In genomic region chr19:38920529-38921419, GRCh38 we compare ENCODE assay signal across 1 cellular context.
TF ChIP-seq lines count a peak whose summit lies in the region.

No MANE protein-coding gene starts in this region.

TF ChIP-seq in HEK293, 187 proteins besides CTCF, POLR2A, EP300 and RAD21 (continued from another document):
- TF ChIP-seq, protein P1, sequence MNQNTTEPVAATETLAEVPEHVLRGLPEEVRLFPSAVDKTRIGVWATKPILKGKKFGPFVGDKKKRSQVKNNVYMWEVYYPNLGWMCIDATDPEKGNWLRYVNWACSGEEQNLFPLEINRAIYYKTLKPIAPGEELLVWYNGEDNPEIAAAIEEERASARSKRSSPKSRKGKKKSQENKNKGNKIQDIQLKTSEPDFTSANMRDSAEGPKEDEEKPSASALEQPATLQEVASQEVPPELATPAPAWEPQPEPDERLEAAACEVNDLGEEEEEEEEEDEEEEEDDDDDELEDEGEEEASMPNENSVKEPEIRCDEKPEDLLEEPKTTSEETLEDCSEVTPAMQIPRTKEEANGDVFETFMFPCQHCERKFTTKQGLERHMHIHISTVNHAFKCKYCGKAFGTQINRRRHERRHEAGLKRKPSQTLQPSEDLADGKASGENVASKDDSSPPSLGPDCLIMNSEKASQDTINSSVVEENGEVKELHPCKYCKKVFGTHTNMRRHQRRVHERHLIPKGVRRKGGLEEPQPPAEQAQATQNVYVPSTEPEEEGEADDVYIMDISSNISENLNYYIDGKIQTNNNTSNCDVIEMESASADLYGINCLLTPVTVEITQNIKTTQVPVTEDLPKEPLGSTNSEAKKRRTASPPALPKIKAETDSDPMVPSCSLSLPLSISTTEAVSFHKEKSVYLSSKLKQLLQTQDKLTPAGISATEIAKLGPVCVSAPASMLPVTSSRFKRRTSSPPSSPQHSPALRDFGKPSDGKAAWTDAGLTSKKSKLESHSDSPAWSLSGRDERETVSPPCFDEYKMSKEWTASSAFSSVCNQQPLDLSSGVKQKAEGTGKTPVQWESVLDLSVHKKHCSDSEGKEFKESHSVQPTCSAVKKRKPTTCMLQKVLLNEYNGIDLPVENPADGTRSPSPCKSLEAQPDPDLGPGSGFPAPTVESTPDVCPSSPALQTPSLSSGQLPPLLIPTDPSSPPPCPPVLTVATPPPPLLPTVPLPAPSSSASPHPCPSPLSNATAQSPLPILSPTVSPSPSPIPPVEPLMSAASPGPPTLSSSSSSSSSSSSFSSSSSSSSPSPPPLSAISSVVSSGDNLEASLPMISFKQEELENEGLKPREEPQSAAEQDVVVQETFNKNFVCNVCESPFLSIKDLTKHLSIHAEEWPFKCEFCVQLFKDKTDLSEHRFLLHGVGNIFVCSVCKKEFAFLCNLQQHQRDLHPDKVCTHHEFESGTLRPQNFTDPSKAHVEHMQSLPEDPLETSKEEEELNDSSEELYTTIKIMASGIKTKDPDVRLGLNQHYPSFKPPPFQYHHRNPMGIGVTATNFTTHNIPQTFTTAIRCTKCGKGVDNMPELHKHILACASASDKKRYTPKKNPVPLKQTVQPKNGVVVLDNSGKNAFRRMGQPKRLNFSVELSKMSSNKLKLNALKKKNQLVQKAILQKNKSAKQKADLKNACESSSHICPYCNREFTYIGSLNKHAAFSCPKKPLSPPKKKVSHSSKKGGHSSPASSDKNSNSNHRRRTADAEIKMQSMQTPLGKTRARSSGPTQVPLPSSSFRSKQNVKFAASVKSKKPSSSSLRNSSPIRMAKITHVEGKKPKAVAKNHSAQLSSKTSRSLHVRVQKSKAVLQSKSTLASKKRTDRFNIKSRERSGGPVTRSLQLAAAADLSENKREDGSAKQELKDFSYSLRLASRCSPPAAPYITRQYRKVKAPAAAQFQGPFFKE (tag by site-specific recombination; IDR thresholded peaks at IDR 0.05; ENCODE audit: borderline replicate concordance), result no peak
- peak; percentile 97 for TF ChIP-seq ZSCAN4 (tag by site-specific recombination; IDR thresholded peaks at IDR 0.05)
- TF ChIP-seq, protein P2, sequence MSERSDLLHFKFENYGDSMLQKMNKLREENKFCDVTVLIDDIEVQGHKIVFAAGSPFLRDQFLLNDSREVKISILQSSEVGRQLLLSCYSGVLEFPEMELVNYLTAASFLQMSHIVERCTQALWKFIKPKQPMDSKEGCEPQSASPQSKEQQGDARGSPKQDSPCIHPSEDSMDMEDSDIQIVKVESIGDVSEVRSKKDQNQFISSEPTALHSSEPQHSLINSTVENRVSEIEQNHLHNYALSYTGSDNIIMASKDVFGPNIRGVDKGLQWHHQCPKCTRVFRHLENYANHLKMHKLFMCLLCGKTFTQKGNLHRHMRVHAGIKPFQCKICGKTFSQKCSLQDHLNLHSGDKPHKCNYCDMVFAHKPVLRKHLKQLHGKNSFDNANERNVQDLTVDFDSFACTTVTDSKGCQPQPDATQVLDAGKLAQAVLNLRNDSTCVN (tag by site-specific recombination; optimal IDR thresholded peaks at IDR 0.05), result peak; percentile 19
- TF ChIP-seq OSR2 (tag by site-specific recombination; IDR thresholded peaks at IDR 0.05), result no peak
- peak; percentile 82; the same call in 1 of the 2 replicates for TF ChIP-seq SALL2 (tag by site-specific recombination; IDR thresholded peaks at IDR 0.05; ENCODE audit: borderline replicate concordance)
- 0 out of 2 replicates have a peak, but pooled peaks have one; percentile 17 for TF ChIP-seq ZBTB21 (tag by site-specific recombination; IDR thresholded peaks at IDR 0.05)
- TF ChIP-seq, protein P3, sequence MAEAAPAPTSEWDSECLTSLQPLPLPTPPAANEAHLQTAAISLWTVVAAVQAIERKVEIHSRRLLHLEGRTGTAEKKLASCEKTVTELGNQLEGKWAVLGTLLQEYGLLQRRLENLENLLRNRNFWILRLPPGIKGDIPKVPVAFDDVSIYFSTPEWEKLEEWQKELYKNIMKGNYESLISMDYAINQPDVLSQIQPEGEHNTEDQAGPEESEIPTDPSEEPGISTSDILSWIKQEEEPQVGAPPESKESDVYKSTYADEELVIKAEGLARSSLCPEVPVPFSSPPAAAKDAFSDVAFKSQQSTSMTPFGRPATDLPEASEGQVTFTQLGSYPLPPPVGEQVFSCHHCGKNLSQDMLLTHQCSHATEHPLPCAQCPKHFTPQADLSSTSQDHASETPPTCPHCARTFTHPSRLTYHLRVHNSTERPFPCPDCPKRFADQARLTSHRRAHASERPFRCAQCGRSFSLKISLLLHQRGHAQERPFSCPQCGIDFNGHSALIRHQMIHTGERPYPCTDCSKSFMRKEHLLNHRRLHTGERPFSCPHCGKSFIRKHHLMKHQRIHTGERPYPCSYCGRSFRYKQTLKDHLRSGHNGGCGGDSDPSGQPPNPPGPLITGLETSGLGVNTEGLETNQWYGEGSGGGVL (tag by site-specific recombination; IDR thresholded peaks at IDR 0.05), result 0 out of 2 replicates have a peak, but pooled peaks have one; percentile 7
- TF ChIP-seq KLF8 (tag by site-specific recombination; IDR thresholded peaks at IDR 0.05), result peak; percentile 8
- peak; percentile 15; the same call in 1 of the 2 replicates for TF ChIP-seq ZNF175 (tag by site-specific recombination; IDR thresholded peaks at IDR 0.05)
- no peak for TF ChIP-seq HOXD13 (CRISPR knock-in tag; IDR thresholded peaks at IDR 0.05; ENCODE audit: borderline replicate concordance)
- TF ChIP-seq, protein P4, sequence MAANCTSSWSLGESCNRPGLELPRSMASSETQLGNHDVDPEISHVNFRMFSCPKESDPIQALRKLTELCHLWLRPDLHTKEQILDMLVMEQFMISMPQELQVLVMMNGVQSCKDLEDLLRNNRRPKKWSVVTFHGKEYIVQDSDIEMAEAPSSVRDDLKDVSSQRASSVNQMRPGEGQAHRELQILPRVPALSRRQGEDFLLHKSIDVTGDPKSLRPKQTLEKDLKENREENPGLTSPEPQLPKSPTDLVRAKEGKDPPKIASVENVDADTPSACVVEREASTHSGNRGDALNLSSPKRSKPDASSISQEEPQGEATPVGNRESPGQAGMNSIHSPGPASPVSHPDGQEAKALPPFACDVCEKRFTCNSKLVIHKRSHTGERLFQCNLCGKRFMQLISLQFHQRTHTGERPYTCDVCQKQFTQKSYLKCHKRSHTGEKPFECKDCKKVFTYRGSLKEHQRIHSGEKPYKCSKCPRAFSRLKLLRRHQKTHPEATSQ (tag by site-specific recombination; IDR thresholded peaks at IDR 0.05), result peak; percentile 31; the same call in 1 of the 2 replicates
- TF ChIP-seq ZNF561 (tag by site-specific recombination; IDR thresholded peaks at IDR 0.05; ENCODE audit: borderline replicate concordance), result no peak
- TF ChIP-seq ZNF114 (tag by site-specific recombination; IDR thresholded peaks at IDR 0.05), result peak; percentile 99
- peak; percentile 66; the same call in 1 of the 2 replicates for TF ChIP-seq ZBTB10 (tag by site-specific recombination; IDR thresholded peaks at IDR 0.05)
- TF ChIP-seq ZNF521 (tag by site-specific recombination; IDR thresholded peaks at IDR 0.05), result peak; percentile 99
- TF ChIP-seq ZNF274 (IDR thresholded peaks at IDR 0.05; ENCODE audit: low read length), result no peak
- TF ChIP-seq ZNF274 (tag by site-specific recombination; IDR thresholded peaks at IDR 0.05; ENCODE audit: borderline replicate concordance), result peak; percentile 32; the same call in 1 of the 2 replicates
- 0 out of 2 replicates have a peak, but pooled peaks have one; percentile 26 for TF ChIP-seq ZNF211 (tag by site-specific recombination; IDR thresholded peaks at IDR 0.05; ENCODE audit: low read depth)
- no peak for TF ChIP-seq ZNF292 (tag by site-specific recombination; IDR thresholded peaks at IDR 0.05; ENCODE audit: borderline replicate concordance, low read depth)
- no peak for TF ChIP-seq ZNF202 (tag by site-specific recombination; IDR thresholded peaks at IDR 0.05; ENCODE audit: borderline replicate concordance)
- TF ChIP-seq, protein P5, sequence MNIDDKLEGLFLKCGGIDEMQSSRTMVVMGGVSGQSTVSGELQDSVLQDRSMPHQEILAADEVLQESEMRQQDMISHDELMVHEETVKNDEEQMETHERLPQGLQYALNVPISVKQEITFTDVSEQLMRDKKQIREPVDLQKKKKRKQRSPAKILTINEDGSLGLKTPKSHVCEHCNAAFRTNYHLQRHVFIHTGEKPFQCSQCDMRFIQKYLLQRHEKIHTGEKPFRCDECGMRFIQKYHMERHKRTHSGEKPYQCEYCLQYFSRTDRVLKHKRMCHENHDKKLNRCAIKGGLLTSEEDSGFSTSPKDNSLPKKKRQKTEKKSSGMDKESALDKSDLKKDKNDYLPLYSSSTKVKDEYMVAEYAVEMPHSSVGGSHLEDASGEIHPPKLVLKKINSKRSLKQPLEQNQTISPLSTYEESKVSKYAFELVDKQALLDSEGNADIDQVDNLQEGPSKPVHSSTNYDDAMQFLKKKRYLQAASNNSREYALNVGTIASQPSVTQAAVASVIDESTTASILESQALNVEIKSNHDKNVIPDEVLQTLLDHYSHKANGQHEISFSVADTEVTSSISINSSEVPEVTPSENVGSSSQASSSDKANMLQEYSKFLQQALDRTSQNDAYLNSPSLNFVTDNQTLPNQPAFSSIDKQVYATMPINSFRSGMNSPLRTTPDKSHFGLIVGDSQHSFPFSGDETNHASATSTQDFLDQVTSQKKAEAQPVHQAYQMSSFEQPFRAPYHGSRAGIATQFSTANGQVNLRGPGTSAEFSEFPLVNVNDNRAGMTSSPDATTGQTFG (tag by site-specific recombination; IDR thresholded peaks at IDR 0.05; ENCODE audit: borderline replicate concordance), result peak; percentile 93
- TF ChIP-seq, protein P6, sequence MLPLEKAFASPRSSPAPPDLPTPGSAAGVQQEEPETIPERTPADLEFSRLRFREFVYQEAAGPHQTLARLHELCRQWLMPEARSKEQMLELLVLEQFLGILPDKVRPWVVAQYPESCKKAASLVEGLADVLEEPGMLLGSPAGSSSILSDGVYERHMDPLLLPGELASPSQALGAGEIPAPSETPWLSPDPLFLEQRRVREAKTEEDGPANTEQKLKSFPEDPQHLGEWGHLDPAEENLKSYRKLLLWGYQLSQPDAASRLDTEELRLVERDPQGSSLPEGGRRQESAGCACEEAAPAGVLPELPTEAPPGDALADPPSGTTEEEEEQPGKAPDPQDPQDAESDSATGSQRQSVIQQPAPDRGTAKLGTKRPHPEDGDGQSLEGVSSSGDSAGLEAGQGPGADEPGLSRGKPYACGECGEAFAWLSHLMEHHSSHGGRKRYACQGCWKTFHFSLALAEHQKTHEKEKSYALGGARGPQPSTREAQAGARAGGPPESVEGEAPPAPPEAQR (tag by site-specific recombination; IDR thresholded peaks at IDR 0.05), result peak; percentile 48; the same call in 1 of the 2 replicates
- TF ChIP-seq SP7 (tag by site-specific recombination; IDR thresholded peaks at IDR 0.05), result 0 out of 2 replicates have a peak, but pooled peaks have one; percentile 7
- peak; percentile 75; the same call in 1 of the 2 replicates for TF ChIP-seq ZNF112 (tag by site-specific recombination; IDR thresholded peaks at IDR 0.05)
- TF ChIP-seq ZNF791 (tag by site-specific recombination; IDR thresholded peaks at IDR 0.05), result peak; percentile 9; the same call in 1 of the 2 replicates
- no peak; the same call in 1 of the 2 replicates for TF ChIP-seq KLF1 (tag by site-specific recombination; IDR thresholded peaks at IDR 0.05)
- peak; percentile 39; the same call in 1 of the 2 replicates for TF ChIP-seq ZBTB48 (tag by site-specific recombination; IDR thresholded peaks at IDR 0.05)
